In the genomic region with DNA sequence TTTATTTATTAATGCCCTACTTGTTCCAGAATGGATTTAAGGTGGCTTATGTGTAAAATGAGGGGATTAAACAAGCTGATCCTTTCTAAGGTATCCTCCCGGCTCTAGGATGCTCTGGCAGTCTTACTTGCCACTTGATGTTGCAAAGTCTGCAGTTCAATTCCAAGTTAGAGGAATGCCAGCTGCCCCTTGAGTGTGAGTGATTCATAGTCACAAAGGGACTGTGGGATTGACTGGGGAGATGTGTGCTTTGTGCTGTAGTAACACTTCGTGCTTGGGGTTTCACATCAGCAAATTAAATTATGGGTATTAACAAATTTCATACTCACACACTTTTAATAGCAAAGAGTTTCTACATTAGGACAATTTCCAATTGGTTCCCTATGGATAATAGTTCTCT, we compare ENCODE assay signal across 29 cellular contexts.
"Had no signal": no experiment of that assay in that cellular context is flagged by ENCODE, and none has a peak within 500 bp of the region (broad histone marks: within the 10 kb centered on the region; RNA-seq: fewer than 3 reads in every experiment).

No MANE protein-coding gene starts in this region.

- ATAC-seq: activated CD8-positive, alpha-beta memory T cell treated with anti-CD3 and anti-CD28 coated beads, Interleukin-2, amount 10 ng/mL, durations not matched to agents 7 days and 5 days; K562; Panc1 had no signal

- DNase-seq: activated CD4-positive, alpha-beta memory T cell treated with anti-CD3 and anti-CD28 coated beads, Interleukin-2, amount 10 ng/mL, durations not matched to agents 7 days and 5 days; activated CD4-positive, alpha-beta T cell treated with anti-CD3 and anti-CD28 coated beads for 1 hour; activated CD4-positive, alpha-beta T cell treated with anti-CD3 and anti-CD28 coated beads for 48 hours; activated CD4-positive, CD25-positive, alpha-beta regulatory T cell; activated CD8-positive, alpha-beta memory T cell treated with anti-CD3 and anti-CD28 coated beads for 24 hours; activated CD8-positive, alpha-beta memory T cell treated with anti-CD3 and anti-CD28 coated beads, Interleukin-2, amount 10 ng/mL, durations not matched to agents 7 days and 5 days; activated CD8-positive, alpha-beta memory T cell treated with anti-CD3 and anti-CD28 coated beads, Interleukin-2, amount 50 U/mL, for 48 hours; activated effector memory CD4-positive, alpha-beta T cell treated with Interleukin-2 at 50 U/mL for 16 hours; activated naive CD4-positive, alpha-beta T cell treated with anti-CD3 and anti-CD28 coated beads, Interleukin-2, amount 50 U/mL, for 16 hours; activated naive CD8-positive, alpha-beta T cell treated with anti-CD3 and anti-CD28 coated beads for 36 hours; activated T-cell treated with anti-CD3 and anti-CD28 coated beads, Interleukin-2, amount 50 U/mL, for 48 hours; amniotic stem cell; aorta; brain microvascular endothelial cell; NCI-H1417; NCI-H187; NCI-H2029 treated with DMSO at 0.1 percent for 48 hours; NCI-H2107; NCI-H226; NCI-H446 treated with DMSO at 0.1 percent for 48 hours; NCI-H526; NCI-H774; RPMI8226; SW 1271; T-helper 1 cell; T-helper 2 cell; T-helper 9 cell had no signal
